In genomic region chr15:84955089-84955848, GRCh38 we compare ENCODE assay signal across 8 cellular contexts. TPM values are rescaled to one million over a fixed set of nuclear protein-coding genes. Genes with fewer than 3 reads are reported as not detected.
DNase-seq lines count a peak whose midpoint lies in the region; TF ChIP-seq lines count a peak whose summit lies in the region.

No MANE protein-coding gene starts in this region.

- peak overlapping the region in 58 of 59 donors; percentile 12 to 69 (median 44) for H3K4me3 ChIP-seq in dorsolateral prefrontal cortex

- intact Hi-C loops in activated T-helper 1 cell treated with anti-CD3 and anti-CD28 coated beads, Interleukin-12 subunit alpha, Interleukin-12 subunit beta, Interleukin-2, Interleukin-4 antibody, amounts not matched to agents 30 ng/mL and 10 ng/mL and 1 ng/mL, durations not matched to agents 14 hours and 24 hours and 36 hours (cut with micrococcal nuclease) = loop anchor here (1.0 kb wide), 1 partner anchor 89 kb away; no protein-coding TSS in a partner anchor
- intact Hi-C loops in dorsolateral prefrontal cortex (cut with DNase I) = loop anchor here (2.0 to 10.0 kb wide), 4 partner anchors 26 to 166 kb away; partner anchors contain the start of gene PDE8A (in 1 of the 2)

- peak; percentile 13 for DNase-seq in activated T-helper 1 cell treated with Interleukin-2 at 50 U/mL for 16 hours (ENCODE audit: low read depth)
- DNase-seq in activated T-helper 1 cell treated with anti-CD3 and anti-CD28 coated beads, Interleukin-12 subunit alpha, Interleukin-12 subunit beta, Interleukin-2, Interleukin-4 antibody, amounts not matched to agents 30 ng/mL and 10 ng/mL and 1 ng/mL, durations not matched to agents 14 hours and 24 hours and 36 hours (ENCODE audit: low spot score) = no peak
- DNase-seq in NCI-H1930 (lab: John Stamatoyannopoulos, UW) = peak; percentile 1 to 28
- DNase-seq in activated CD4-positive, alpha-beta T cell treated with anti-CD3 and anti-CD28 coated beads, Interleukin-2, amount 10 ng/mL, durations not matched to agents 7 days and 5 days = peak; percentile 28
- DNase-seq in dorsolateral prefrontal cortex = peak; percentile 18 to 88 (median 82)
- peak; percentile 90 for DNase-seq in medulla oblongata (ENCODE audit: extremely low spot score)
- peak; percentile 4 for DNase-seq in stimulated activated CD8-positive, alpha-beta memory T cell treated with anti-CD3 and anti-CD28 coated beads, Interleukin-15, amount 100 ng/mL, for 1 hour (ENCODE audit: low read depth)
- no peak for DNase-seq in DMS153 treated with DMSO at 0.1 percent for 48 hours (lab: John Stamatoyannopoulos, UW; ENCODE audit: unreplicated experiment)

- H3K27ac Mint-ChIP-seq in activated T-helper 1 cell treated with anti-CD3 and anti-CD28 coated beads, Interleukin-12 subunit alpha, Interleukin-12 subunit beta, Interleukin-2, Interleukin-4 antibody, amounts not matched to agents 30 ng/mL and 10 ng/mL and 1 ng/mL, durations not matched to agents 14 hours and 24 hours and 36 hours = no peak overlapping the region
- H3K27ac Mint-ChIP-seq in activated CD4-positive, alpha-beta T cell treated with anti-CD3 and anti-CD28 coated beads, Interleukin-2, amount 10 ng/mL, durations not matched to agents 7 days and 5 days = no peak overlapping the region

- POLR2A ChIA-PET in activated CD4-positive, alpha-beta T cell treated with anti-CD3 and anti-CD28 coated beads, Interleukin-2, amount 10 ng/mL, durations not matched to agents 7 days and 5 days (lab: Charles Lee) = no interaction called here

- H3K4me1 Mint-ChIP-seq in activated T-helper 1 cell treated with anti-CD3 and anti-CD28 coated beads, Interleukin-12 subunit alpha, Interleukin-12 subunit beta, Interleukin-2, Interleukin-4 antibody, amounts not matched to agents 30 ng/mL and 10 ng/mL and 1 ng/mL, durations not matched to agents 14 hours and 24 hours and 36 hours (ENCODE audit: low read depth) = peaks cover 10% of the 10 kb centered on the region
- H3K4me1 Mint-ChIP-seq in activated CD4-positive, alpha-beta T cell treated with anti-CD3 and anti-CD28 coated beads, Interleukin-2, amount 10 ng/mL, durations not matched to agents 7 days and 5 days = peaks cover 10% of the 10 kb centered on the region

- H3K4me3 Mint-ChIP-seq in activated T-helper 1 cell treated with anti-CD3 and anti-CD28 coated beads, Interleukin-12 subunit alpha, Interleukin-12 subunit beta, Interleukin-2, Interleukin-4 antibody, amounts not matched to agents 30 ng/mL and 10 ng/mL and 1 ng/mL, durations not matched to agents 14 hours and 24 hours and 36 hours = no peak overlapping the region
- H3K4me3 Mint-ChIP-seq in activated CD4-positive, alpha-beta T cell treated with anti-CD3 and anti-CD28 coated beads, Interleukin-2, amount 10 ng/mL, durations not matched to agents 7 days and 5 days = no peak overlapping the region

- H3K9me3 Mint-ChIP-seq in activated T-helper 1 cell treated with anti-CD3 and anti-CD28 coated beads, Interleukin-12 subunit alpha, Interleukin-12 subunit beta, Interleukin-2, Interleukin-4 antibody, amounts not matched to agents 30 ng/mL and 10 ng/mL and 1 ng/mL, durations not matched to agents 14 hours and 24 hours and 36 hours = no peaks in the 10 kb centered on the region
- no peaks in the 10 kb centered on the region for H3K9me3 Mint-ChIP-seq in activated CD4-positive, alpha-beta T cell treated with anti-CD3 and anti-CD28 coated beads, Interleukin-2, amount 10 ng/mL, durations not matched to agents 7 days and 5 days

- peak; percentile 57 to 93 (median 87) for TF ChIP-seq CTCF in dorsolateral prefrontal cortex (IDR thresholded peaks at IDR 0.05 in 54 of 56, conservative IDR thresholded peaks at IDR 0.05 in 2 of 56; ENCODE audit: low read depth in 1 of 56, partially characterized antibody in 56 of 56)

- H3K27ac ChIP-seq in dorsolateral prefrontal cortex = peak overlapping the region in 54 of 59 donors; percentile 8 to 91 (median 68)

- peaks cover 23% of the 10 kb centered on the region for H3K27me3 Mint-ChIP-seq in activated T-helper 1 cell treated with anti-CD3 and anti-CD28 coated beads, Interleukin-12 subunit alpha, Interleukin-12 subunit beta, Interleukin-2, Interleukin-4 antibody, amounts not matched to agents 30 ng/mL and 10 ng/mL and 1 ng/mL, durations not matched to agents 14 hours and 24 hours and 36 hours (ENCODE audit: insufficient read depth)
- H3K27me3 Mint-ChIP-seq in activated CD4-positive, alpha-beta T cell treated with anti-CD3 and anti-CD28 coated beads, Interleukin-2, amount 10 ng/mL, durations not matched to agents 7 days and 5 days = peaks cover 25% of the 10 kb centered on the region

- CTCF ChIA-PET in activated CD4-positive, alpha-beta T cell treated with anti-CD3 and anti-CD28 coated beads, Interleukin-2, amount 10 ng/mL, durations not matched to agents 7 days and 5 days (lab: Charles Lee) = interaction anchor here (0.6 kb wide), 1 partner anchor 45 kb away, joined by 3 read pairs; no protein-coding TSS in a partner anchor

- H3K36me3 Mint-ChIP-seq in activated T-helper 1 cell treated with anti-CD3 and anti-CD28 coated beads, Interleukin-12 subunit alpha, Interleukin-12 subunit beta, Interleukin-2, Interleukin-4 antibody, amounts not matched to agents 30 ng/mL and 10 ng/mL and 1 ng/mL, durations not matched to agents 14 hours and 24 hours and 36 hours (ENCODE audit: low read depth) = no peaks in the 10 kb centered on the region
- no peaks in the 10 kb centered on the region for H3K36me3 Mint-ChIP-seq in activated CD4-positive, alpha-beta T cell treated with anti-CD3 and anti-CD28 coated beads, Interleukin-2, amount 10 ng/mL, durations not matched to agents 7 days and 5 days (ENCODE audit: low read depth)

- no peaks in the 10 kb centered on the region for H3K27me3 ChIP-seq in dorsolateral prefrontal cortex

RNA-seq across cellular contexts. Expression of gene PDE8A, which starts 26.4 kb away (rescaled TPM):
- total RNA-seq in activated T-helper 1 cell treated with anti-CD3 and anti-CD28 coated beads, Interleukin-12 subunit alpha, Interleukin-12 subunit beta, Interleukin-2, Interleukin-4 antibody, amounts not matched to agents 30 ng/mL and 10 ng/mL and 1 ng/mL, durations not matched to agents 14 hours and 24 hours and 36 hours = 17.4 and 25.2 TPM in 2 replicates
- total RNA-seq in activated CD4-positive, alpha-beta T cell treated with anti-CD3 and anti-CD28 coated beads, Interleukin-2, amount 10 ng/mL, durations not matched to agents 7 days and 5 days = 10 to 100 TPM; 17.0 to 18.2 TPM
- 100 to 1,000 TPM in 47 of 120 experiments, 10 to 100 TPM in 73; 30.4 to 316 (median 86.1) TPM for total RNA-seq in dorsolateral prefrontal cortex

Comparison
In these comparisons a context has a peak if more than half of its experiments do, and no peak if none do; other contexts are left out.
1. DNase-seq: peak in activated T-helper 1 cell treated with Interleukin-2 at 50 U/mL for 16 hours (single experiment), NCI-H1930 (2 of 2), activated CD4-positive, alpha-beta T cell treated with anti-CD3 and anti-CD28 coated beads, Interleukin-2, amount 10 ng/mL, durations not matched to agents 7 days and 5 days (single experiment), dorsolateral prefrontal cortex (10 of 10), medulla oblongata (single experiment) and stimulated activated CD8-positive, alpha-beta memory T cell treated with anti-CD3 and anti-CD28 coated beads, Interleukin-15, amount 100 ng/mL, for 1 hour (single experiment); none in activated T-helper 1 cell treated with anti-CD3 and anti-CD28 coated beads, Interleukin-12 subunit alpha, Interleukin-12 subunit beta, Interleukin-2, Interleukin-4 antibody, amounts not matched to agents 30 ng/mL and 10 ng/mL and 1 ng/mL, durations not matched to agents 14 hours and 24 hours and 36 hours (single experiment) and DMS153 treated with DMSO at 0.1 percent for 48 hours (single experiment).